In the genomic region with DNA sequence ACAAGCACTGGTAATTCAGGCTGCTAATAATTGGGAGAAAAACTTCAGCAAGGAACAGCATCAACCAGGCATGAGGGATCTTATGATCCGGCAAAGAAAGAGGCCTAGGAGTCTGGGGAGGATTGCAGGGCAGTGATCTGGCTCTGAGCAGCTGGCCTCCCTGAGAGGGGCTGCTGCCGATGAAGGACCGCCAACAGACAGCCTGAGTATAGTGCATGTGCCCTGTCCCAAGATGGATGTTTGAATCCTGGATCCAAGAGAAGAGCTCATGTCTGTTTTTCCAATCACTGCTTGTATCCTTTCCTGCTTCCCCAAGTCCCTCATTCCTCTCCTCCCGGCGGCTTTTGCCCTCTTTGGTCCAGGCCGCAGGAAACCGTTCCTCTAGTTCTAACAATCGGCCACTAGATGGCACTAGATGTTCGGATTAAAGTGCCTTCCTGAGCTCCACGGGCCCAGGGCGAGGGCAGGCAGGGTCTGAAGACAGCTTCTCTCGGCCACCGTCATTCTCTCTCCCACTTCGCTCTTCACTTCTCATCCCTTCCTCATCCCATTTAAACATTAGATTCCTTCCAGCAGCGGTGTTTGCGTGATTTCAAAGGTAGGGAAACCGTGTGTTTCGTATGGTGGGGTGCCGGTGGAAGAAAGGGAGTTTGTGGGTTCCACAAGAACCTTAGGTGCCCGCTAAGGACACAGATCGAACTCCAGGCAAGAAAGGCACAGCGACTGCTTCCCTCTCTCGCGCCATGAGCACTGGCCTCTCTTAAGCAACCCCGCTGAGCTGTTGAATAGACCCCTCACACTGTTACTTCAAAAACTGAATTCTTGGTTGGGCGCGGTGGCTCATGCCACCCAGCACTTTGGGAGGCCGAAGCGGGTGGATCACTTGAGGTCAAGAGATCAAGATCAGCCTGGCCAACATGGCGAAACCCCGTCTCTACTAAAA, we compare ENCODE assay signal across 8 cellular contexts.
DNase-seq lines count a peak whose midpoint lies in the region; ATAC-seq, FAIRE-seq and TF ChIP-seq lines count a peak whose summit lies in the region.

No MANE protein-coding gene starts in this region.

- no peak overlapping the region for H3K9ac ChIP-seq in fibroblast of lung (ENCODE audit: insufficient read depth, low read length)

- H3K4me3 Mint-ChIP-seq in nephron, result no peak overlapping the region

- no peaks in the 10 kb centered on the region for H3K9me3 ChIP-seq in fibroblast of lung (ENCODE audit: control insufficient read depth, insufficient read depth, low read depth, low read length)
- H3K9me3 ChIP-seq in thoracic aorta, result no peaks in the 10 kb centered on the region

- H3K4me3 ChIP-seq in fibroblast of lung (replicated peaks in 1 of 4; ENCODE audit: control extremely low read depth in 1 of 4, insufficient read depth in 1 of 4, low read depth in 3 of 4, low read length in 4 of 4) (no peak overlapping the region), thoracic aorta (no peak overlapping the region)

- H3K27me3 Mint-ChIP-seq in nephron (ENCODE audit: low read depth), result peaks cover 12% of the 10 kb centered on the region

- H3K4me1 ChIP-seq in fibroblast of lung (ENCODE audit: control insufficient read depth, extremely low read depth, insufficient read depth, low read length) (no peaks in the 10 kb centered on the region), thoracic aorta (ENCODE audit: control insufficient read depth in 1 of 2, low read depth in 2 of 2) (no peaks in the 10 kb centered on the region)

- H3K4me2 ChIP-seq in fibroblast of lung (ENCODE audit: extremely low read depth, insufficient read depth, low read length), result no peak overlapping the region

- no peaks in the 10 kb centered on the region for H3K36me3 Mint-ChIP-seq in nephron (ENCODE audit: low read depth)

- no peaks in the 10 kb centered on the region for H3K4me1 Mint-ChIP-seq in nephron

- ATAC-seq in GM19452 (IDR thresholded peaks at IDR 0.05; ENCODE audit: unreplicated experiment), result peak; percentile 80
- ATAC-seq in HG03571 (IDR thresholded peaks at IDR 0.05; ENCODE audit: unreplicated experiment), result peak; percentile 95
- peak; percentile 87 for ATAC-seq in thoracic aorta (ENCODE audit: insufficient number of reproducible peaks, low FRiP score, low read depth)

- H3K27me3 ChIP-seq in fibroblast of lung (ENCODE audit: control insufficient read depth, insufficient read depth, low read length) (no peaks in the 10 kb centered on the region), thoracic aorta (replicated peaks; ENCODE audit: insufficient read depth) (no peaks in the 10 kb centered on the region)

- H3K27ac ChIP-seq in fibroblast of lung (ENCODE audit: insufficient read depth, low read length) (no peak overlapping the region), thoracic aorta (no peak overlapping the region)

- no peaks in the 10 kb centered on the region for H3K79me2 ChIP-seq in fibroblast of lung (ENCODE audit: control insufficient read depth, insufficient read depth, low read length)

- no peaks in the 10 kb centered on the region for H3K9me3 Mint-ChIP-seq in nephron

- peak; percentile 28 for DNase-seq in D721Med (ENCODE audit: insufficient read length, low spot score)
- peak; percentile 51 for DNase-seq in NCI-H774 (lab: John Stamatoyannopoulos, UW)
- peak; percentile 66 for DNase-seq in activated CD8-positive, alpha-beta memory T cell treated with anti-CD3 and anti-CD28 coated beads for 24 hours
- peak; percentile 43 to 71 for DNase-seq in fibroblast of lung (ENCODE audit: low read depth in 2 of 2)
- peak; percentile 20 for DNase-seq in thoracic aorta (ENCODE audit: low spot score)

- H3K36me3 ChIP-seq in fibroblast of lung (ENCODE audit: control insufficient read depth, insufficient read depth, low read length) (no peaks in the 10 kb centered on the region), thoracic aorta (no peaks in the 10 kb centered on the region)

- H2AFZ ChIP-seq in fibroblast of lung (ENCODE audit: low read length), result no peak overlapping the region

- no peak overlapping the region for H3K27ac Mint-ChIP-seq in nephron

- no peaks in the 10 kb centered on the region for H4K20me1 ChIP-seq in fibroblast of lung (ENCODE audit: control insufficient read depth, extremely low read depth, insufficient read depth, low read length)

- FAIRE-seq in D721Med (lab: Jason Lieb, UNC), result peak; percentile 44

- peak; percentile 80 for TF ChIP-seq CTCF in D721Med (IDR thresholded peaks at IDR 0.05; ENCODE audit: insufficient read depth, missing control alignments)
- TF ChIP-seq CTCF in fibroblast of lung (conservative IDR thresholded peaks at IDR 0.05 in 1 of 2, IDR thresholded peaks at IDR 0.05 in 1 of 2; ENCODE audit: low read depth in 1 of 2, low read length in 2 of 2), result peak; percentile 60 to 66
- peak; percentile 76 to 79 (median 78) for TF ChIP-seq CTCF in nephron (IDR thresholded peaks at IDR 0.05; ENCODE audit: unreplicated experiment in 3 of 3)
- TF ChIP-seq CTCF in thoracic aorta (IDR thresholded peaks at IDR 0.05), result peak; percentile 77
